ENCODE assay signal across 8 cellular contexts in the genomic region with DNA sequence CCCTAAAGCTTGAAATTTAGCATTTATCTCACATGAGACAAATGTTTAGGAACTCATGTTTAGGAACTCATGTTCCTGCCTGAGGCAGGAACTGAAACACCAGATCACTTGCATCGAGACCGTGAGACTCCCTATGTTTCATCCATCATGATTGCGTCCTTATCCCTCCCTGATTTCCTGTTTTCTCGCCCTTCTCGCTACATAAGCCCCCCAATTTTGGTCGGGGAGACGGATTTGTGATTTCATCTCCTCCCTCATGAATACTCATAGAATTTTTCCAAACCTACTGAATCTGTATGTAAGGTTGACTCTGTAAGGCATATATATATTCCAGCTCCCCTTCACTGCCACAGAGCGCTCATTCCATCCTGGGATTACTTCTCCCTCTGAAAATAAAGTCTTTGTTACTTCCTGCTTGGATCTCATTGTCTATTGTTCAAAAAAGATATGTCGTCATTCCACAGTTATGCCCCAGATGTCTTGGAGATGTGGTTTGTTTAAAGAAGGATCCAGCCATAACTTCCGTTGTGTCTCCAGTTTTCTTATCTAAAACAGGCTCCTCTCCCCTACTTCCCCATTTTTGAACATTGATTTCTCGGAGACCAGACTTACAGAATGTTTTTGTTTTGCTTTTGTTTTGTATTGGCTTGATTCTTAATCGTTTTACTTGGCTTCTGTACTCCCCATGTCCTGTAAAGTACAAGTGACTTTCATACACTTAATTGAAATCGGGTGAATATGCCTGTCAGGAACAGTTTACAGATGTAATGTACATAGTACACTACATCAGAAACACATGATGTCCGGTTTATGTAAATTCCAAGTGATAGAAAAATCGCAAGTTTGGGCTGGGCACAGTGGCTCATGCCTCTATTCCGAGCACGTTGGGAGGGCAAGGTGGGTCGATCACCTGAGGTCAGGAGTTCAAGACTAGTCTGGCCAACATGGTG.
DNase-seq lines count a peak whose midpoint lies in the region; ATAC-seq and TF ChIP-seq lines count a peak whose summit lies in the region.

No MANE protein-coding gene starts in this region.

- no peak overlapping the region for H3K4me3 Mint-ChIP-seq in osteocyte (ENCODE audit: unreplicated experiment)

- peaks cover 2% of the 10 kb centered on the region for H3K36me3 Mint-ChIP-seq in osteocyte (ENCODE audit: unreplicated experiment)

- H3K27me3 Mint-ChIP-seq in osteocyte (ENCODE audit: unreplicated experiment) = no peaks in the 10 kb centered on the region

- peak; percentile 15 to 50 for TF ChIP-seq POLR2A in Peyer's patch (IDR thresholded peaks at IDR 0.05)

- H3K9ac ChIP-seq in muscle layer of colon (ENCODE audit: low read length) = peak overlapping the region; percentile 100

- H3K9me3 Mint-ChIP-seq in osteocyte (ENCODE audit: unreplicated experiment) = no peaks in the 10 kb centered on the region

- DNase-seq in COR-L47 (lab: John Stamatoyannopoulos, UW) = peak; percentile 22
- DNase-seq in Peyer's patch = no peak
- no peak for DNase-seq in epithelial cell of proximal tubule (ENCODE audit: low read depth)
- DNase-seq in osteocyte (ENCODE audit: extremely low spot score, unreplicated experiment) = no peak
- DNase-seq in 8988T = no peak

- ATAC-seq in HG03108 (IDR thresholded peaks at IDR 0.05; ENCODE audit: unreplicated experiment) = peak; percentile 12
- ATAC-seq in GM18873 (IDR thresholded peaks at IDR 0.05; ENCODE audit: low FRiP score, unreplicated experiment) = no peak

- H3K36me3 ChIP-seq in Peyer's patch = no peaks in the 10 kb centered on the region
- H3K36me3 ChIP-seq in muscle layer of colon (ENCODE audit: insufficient read depth, low read length) = no peaks in the 10 kb centered on the region

- H3K4me1 Mint-ChIP-seq in osteocyte (ENCODE audit: unreplicated experiment) = peaks cover 10% of the 10 kb centered on the region

- no peak overlapping the region for H3K27ac Mint-ChIP-seq in osteocyte (ENCODE audit: unreplicated experiment)

- TF ChIP-seq CTCF in Peyer's patch (IDR thresholded peaks at IDR 0.05) (no peak), epithelial cell of proximal tubule (conservative IDR thresholded peaks at IDR 0.05; ENCODE audit: low read depth, low read length) (no peak), osteocyte (IDR thresholded peaks at IDR 0.05) (no peak)

- H3K4me3 ChIP-seq in Peyer's patch (peak overlapping the region; percentile 44 to 77 (median 62)), epithelial cell of proximal tubule (ENCODE audit: low read depth, low read length) (peak overlapping the region; percentile 81), muscle layer of colon (ENCODE audit: low read depth in 1 of 2, low read length in 2 of 2) (peak overlapping the region; percentile 89 to 94)

- H3K4me1 ChIP-seq in Peyer's patch (peaks cover 0 to 4% (median 0%) of the 10 kb centered on the region in 4 donors), muscle layer of colon (ENCODE audit: insufficient read depth, low read length) (peaks cover 9% of the 10 kb centered on the region)

- no peaks in the 10 kb centered on the region for H3K27me3 ChIP-seq in Peyer's patch
- peaks cover 0 to 12% of the 10 kb centered on the region in 2 donors for H3K27me3 ChIP-seq in muscle layer of colon (ENCODE audit: control insufficient read depth in 1 of 2, insufficient read depth in 2 of 2, low read length in 2 of 2)

- H3K9me3 ChIP-seq in Peyer's patch (no peaks in the 10 kb centered on the region), muscle layer of colon (ENCODE audit: low read length) (peaks cover 4% of the 10 kb centered on the region)

- H3K27ac ChIP-seq in Peyer's patch (peak overlapping the region; percentile 86 to 99 (median 96)), muscle layer of colon (ENCODE audit: low read depth, low read length) (peak overlapping the region; percentile 99)
